In genomic region chr18:35045121-35045520, GRCh38 we compare ENCODE assay signal across 10 cellular contexts. TPM values are rescaled to one million over a fixed set of nuclear protein-coding genes. Genes with fewer than 3 reads are reported as not detected.
DNase-seq lines count a peak whose midpoint lies in the region; ATAC-seq and TF ChIP-seq lines count a peak whose summit lies in the region.
"Had no signal": no experiment of that assay in that cellular context is flagged by ENCODE, and none has a peak within 500 bp of the region (broad histone marks: within the 10 kb centered on the region; RNA-seq: fewer than 3 reads in every experiment).

No MANE protein-coding gene starts in this region.

- H3K4me2 ChIP-seq in H9 (ENCODE audit: insufficient read depth, insufficient read length, low read length) = no peak overlapping the region

- H3K4me3 ChIP-seq in CD8-positive, alpha-beta T cell (ENCODE audit: low read depth, low read length) = no peak overlapping the region
- H3K4me3 ChIP-seq in GM08714 (ENCODE audit: low read length) (peak overlapping the region; percentile 54), muscle layer of duodenum (ENCODE audit: low read depth in 1 of 2, low read length in 2 of 2) (peak overlapping the region in 1 of 2 donors; percentile 17)

- H3K4me1 ChIP-seq in CD8-positive, alpha-beta T cell (ENCODE audit: insufficient read depth, low read length) = peaks cover 64% of the 10 kb centered on the region
- H3K4me1 ChIP-seq in muscle layer of duodenum (ENCODE audit: control insufficient read depth in 1 of 2, insufficient read depth in 2 of 2, low read length in 2 of 2) (peaks cover 25 to 42% of the 10 kb centered on the region in 2 donors), H9 (ENCODE audit: insufficient read depth, low read length) (no peaks in the 10 kb centered on the region)

- H2BK120ac ChIP-seq in H9 (ENCODE audit: low read depth, low read length, poor library complexity, severe bottlenecking) = no peak overlapping the region

- H3K36me3 ChIP-seq in CD8-positive, alpha-beta T cell (ENCODE audit: insufficient read depth, low read length) = no peaks in the 10 kb centered on the region
- H3K36me3 ChIP-seq in muscle layer of duodenum (ENCODE audit: control insufficient read depth in 1 of 2, insufficient read depth in 2 of 2, low read length in 2 of 2) = no peaks in the 10 kb centered on the region

- no peak for DNase-seq in CD8-positive, alpha-beta T cell
- DNase-seq in activated B cell treated with CpG ODN at 0.5 μM for 24 hours = no peak
- DNase-seq in H9 = no peak
- DNase-seq in caudate nucleus (lab: John Stamatoyannopoulos, UW) = no peak
- DNase-seq: activated CD8-positive, alpha-beta memory T cell treated with anti-CD3 and anti-CD28 coated beads for 24 hours; effector CD8-positive, alpha-beta T cell; NCI-H2227 treated with DMSO at 0.1 percent for 48 hours had no signal

- no peak overlapping the region for H2BK20ac ChIP-seq in H9 (ENCODE audit: low read depth, low read length, poor library complexity, severe bottlenecking)

- H3K9me3 ChIP-seq in CD8-positive, alpha-beta T cell (ENCODE audit: low read length) = no peaks in the 10 kb centered on the region
- no peaks in the 10 kb centered on the region for H3K9me3 ChIP-seq in muscle layer of duodenum (ENCODE audit: control insufficient read depth in 1 of 2, low read length in 2 of 2)
- H3K9me3 ChIP-seq in H9 (ENCODE audit: control insufficient read depth, low read depth, low read length) = no peaks in the 10 kb centered on the region

- peak overlapping the region; percentile 96 for H3K27ac Mint-ChIP-seq in CD8-positive, alpha-beta T cell
- peak overlapping the region; percentile 76 for H3K27ac Mint-ChIP-seq in activated B cell treated with CpG ODN at 0.5 μM for 24 hours
- H3K27ac Mint-ChIP-seq in H9 = no peak overlapping the region

- no peak for TF ChIP-seq CTCF in CD8-positive, alpha-beta T cell (IDR thresholded peaks at IDR 0.05)
- TF ChIP-seq CTCF in activated B cell treated with CpG ODN at 0.5 μM for 24 hours (IDR thresholded peaks at IDR 0.05) (no peak), H9 (conservative IDR thresholded peaks at IDR 0.05) (no peak)

- H4K5ac ChIP-seq in H9 (ENCODE audit: insufficient read length, low read depth, low read length) = no peak overlapping the region

- H3K27me3 ChIP-seq in CD8-positive, alpha-beta T cell (ENCODE audit: insufficient read depth, low read length) = no peaks in the 10 kb centered on the region
- H3K27me3 ChIP-seq in muscle layer of duodenum (ENCODE audit: low read depth, low read length) (no peaks in the 10 kb centered on the region), H9 (ENCODE audit: insufficient read depth, low read length) (no peaks in the 10 kb centered on the region)

- H3K14ac ChIP-seq in H9 (ENCODE audit: insufficient read depth, low read length) = no peak overlapping the region

- no peak overlapping the region for H3K4ac ChIP-seq in H9 (ENCODE audit: low read depth, low read length)

- H2AFZ ChIP-seq in H9 (ENCODE audit: low read length) = no peak overlapping the region

- H3T11ph ChIP-seq in H9 (ENCODE audit: low read length) = no peak overlapping the region

- H4K8ac ChIP-seq in H9 (replicated peaks; ENCODE audit: insufficient read length, low read depth, low read length) = no peak overlapping the region

- H3K23me2 ChIP-seq in H9 (ENCODE audit: insufficient read length, low read depth, low read length, poor library complexity, severe bottlenecking) = peaks cover 11% of the 10 kb centered on the region

- TF ChIP-seq POLR2A in GM18505 (IDR thresholded peaks at IDR 0.05; ENCODE audit: borderline replicate concordance, extremely low read depth, insufficient read depth, insufficient read length) = no peak

- no peak overlapping the region for H2BK12ac ChIP-seq in H9 (ENCODE audit: insufficient read length, low read depth, low read length)

- H3K27ac ChIP-seq in CD8-positive, alpha-beta T cell (ENCODE audit: low read depth, low read length) = no peak overlapping the region
- H3K27ac ChIP-seq in muscle layer of duodenum (ENCODE audit: low read length) (peak overlapping the region; percentile 17), H9 (ENCODE audit: insufficient read length, low read depth, low read length) (no peak overlapping the region), caudate nucleus (ENCODE audit: low read depth, low read length) (no peak overlapping the region)

- ATAC-seq in CD8-positive, alpha-beta T cell = no peak
- ATAC-seq in activated B cell treated with CpG ODN at 0.5 μM for 24 hours (ENCODE audit: low read depth) = no peak
- ATAC-seq in GM18505 (IDR thresholded peaks at IDR 0.05; ENCODE audit: unreplicated experiment) = no peak

- H2AK5ac ChIP-seq in H9 (ENCODE audit: insufficient read length, low read length) = no peak overlapping the region

- H3K23ac ChIP-seq in H9 (ENCODE audit: insufficient read length, low read depth, low read length) = no peak overlapping the region

- intact Hi-C loops in CD8-positive, alpha-beta T cell (cut with DNase I, micrococcal nuclease) = loop anchor here (2.0 to 10.0 kb wide), 2 partner anchors 28 to 540 kb away; partner anchors contain the start of gene GALNT1 (in 2 of the 2)
- intact Hi-C loops in activated B cell treated with CpG ODN at 0.5 μM for 24 hours (cut with micrococcal nuclease) = loop anchor here (10.0 kb wide), 1 partner anchor 570 kb away; no protein-coding TSS in a partner anchor

- POLR2A ChIA-PET in CD8-positive, alpha-beta T cell (lab: Charles Lee) = interaction anchor here (1.1 kb wide), 1 partner anchor 15 kb away, joined by 5 read pairs; no protein-coding TSS in a partner anchor
- POLR2A ChIA-PET in activated B cell treated with CpG ODN at 0.5 μM for 24 hours (lab: Charles Lee) = interaction anchor here (1.2 to 1.3 kb wide), 3 partner anchors 15 to 222 kb away, joined by 3 to 12 read pairs (median 3); no protein-coding TSS in a partner anchor

- H3K79me2 ChIP-seq in H9 (ENCODE audit: insufficient read depth, low read length) = peaks cover 5% of the 10 kb centered on the region; the same call in 1 of the 2 replicates

- no CpG with 5 or more reads among the region's 4 CpGs for WGBS in H9 (ENCODE audit: extremely low coverage, insufficient read length, low lambda C conversion rate)

- H3K9ac ChIP-seq in H9 (ENCODE audit: extremely low read depth, insufficient read length, low read length) = no peak overlapping the region

- no peak overlapping the region for H3K56ac ChIP-seq in H9 (ENCODE audit: insufficient read length, low read depth, low read length)

- CTCF ChIA-PET in CD8-positive, alpha-beta T cell (lab: Charles Lee) = interaction anchor here (1.2 to 7.4 kb wide), 3 partner anchors 18 to 99 kb away, joined by 3 to 51 read pairs (median 3); no protein-coding TSS in a partner anchor
- CTCF ChIA-PET in activated B cell treated with CpG ODN at 0.5 μM for 24 hours (lab: Charles Lee) = interaction anchor here (1.3 to 2.1 kb wide), 3 partner anchors 16 to 38 kb away, joined by 4 to 9 read pairs (median 5); no protein-coding TSS in a partner anchor

- H3K79me1 ChIP-seq in H9 (ENCODE audit: insufficient read depth, low read depth, low read length, poor library complexity, severe bottlenecking) = peaks cover 3% of the 10 kb centered on the region

- no peak overlapping the region for H2BK15ac ChIP-seq in H9 (ENCODE audit: low read depth, low read length)

- H3K36me3 Mint-ChIP-seq in CD8-positive, alpha-beta T cell = peaks cover 20% of the 10 kb centered on the region
- H3K36me3 Mint-ChIP-seq in activated B cell treated with CpG ODN at 0.5 μM for 24 hours (ENCODE audit: low read depth) (peaks cover 14% of the 10 kb centered on the region), H9 (ENCODE audit: insufficient read depth in 1 of 3, low read depth in 3 of 3) (peaks cover 4 to 5% (median 5%) of the 10 kb centered on the region in 3 experiments)

- peak overlapping the region; percentile 46 for H3K4me3 Mint-ChIP-seq in CD8-positive, alpha-beta T cell
- H3K4me3 Mint-ChIP-seq in activated B cell treated with CpG ODN at 0.5 μM for 24 hours (peak overlapping the region; percentile 17), H9 (peak overlapping the region in 1 of 2 experiments; percentile 38; a peak in 2 of 5 replicates)

- peaks cover 76% of the 10 kb centered on the region for H3K4me1 Mint-ChIP-seq in CD8-positive, alpha-beta T cell (ENCODE audit: low read depth)
- H3K4me1 Mint-ChIP-seq in activated B cell treated with CpG ODN at 0.5 μM for 24 hours (peaks cover 90% of the 10 kb centered on the region), H9 (peaks cover 46 to 59% of the 10 kb centered on the region in 2 experiments)

- H3K18ac ChIP-seq in H9 (ENCODE audit: insufficient read length, low read depth, low read length) = no peak overlapping the region

- H3K9me3 Mint-ChIP-seq in CD8-positive, alpha-beta T cell = peaks cover 3% of the 10 kb centered on the region
- H3K9me3 Mint-ChIP-seq in activated B cell treated with CpG ODN at 0.5 μM for 24 hours = no peaks in the 10 kb centered on the region
- H3K9me3 Mint-ChIP-seq in H9 = no peaks in the 10 kb centered on the region

- H2BK5ac ChIP-seq in H9 (ENCODE audit: insufficient read length, low read length) = no peak overlapping the region

- no peaks in the 10 kb centered on the region for H3K27me3 Mint-ChIP-seq in CD8-positive, alpha-beta T cell (ENCODE audit: low read depth)
- H3K27me3 Mint-ChIP-seq in activated B cell treated with CpG ODN at 0.5 μM for 24 hours = no peaks in the 10 kb centered on the region
- no peaks in the 10 kb centered on the region; the same call in 1 of the 2 replicates for H3K27me3 Mint-ChIP-seq in H9 (ENCODE audit: low read depth)

- peaks cover 3% of the 10 kb centered on the region for H4K20me1 ChIP-seq in H9 (ENCODE audit: control insufficient read depth, insufficient read depth, insufficient read length)

- no peak overlapping the region for H4K91ac ChIP-seq in H9 (ENCODE audit: insufficient read length, low read depth, low read length)

RNA-seq across cellular contexts. Expression of gene MAPRE2, which starts 3.9 kb away (rescaled TPM):
- 100 to 1,000 TPM; 137 to 145 TPM for total RNA-seq in CD8-positive, alpha-beta T cell
- 47.9 and 53.8 TPM in 2 replicates for total RNA-seq in activated B cell treated with CpG ODN at 0.5 μM for 24 hours
- total RNA-seq in H9 (2021) = 27.0 and 29.4 TPM in 2 replicates

Comparison
In these comparisons a context has a peak if more than half of its experiments do, and no peak if none do; other contexts are left out.
1. H3K27ac Mint-ChIP-seq: peak in CD8-positive, alpha-beta T cell (single experiment) and activated B cell treated with CpG ODN at 0.5 μM for 24 hours (single experiment); none in H9 (0 of 3).